Comparison of ENCODE assay signal across 8 cellular contexts in the genomic region with DNA sequence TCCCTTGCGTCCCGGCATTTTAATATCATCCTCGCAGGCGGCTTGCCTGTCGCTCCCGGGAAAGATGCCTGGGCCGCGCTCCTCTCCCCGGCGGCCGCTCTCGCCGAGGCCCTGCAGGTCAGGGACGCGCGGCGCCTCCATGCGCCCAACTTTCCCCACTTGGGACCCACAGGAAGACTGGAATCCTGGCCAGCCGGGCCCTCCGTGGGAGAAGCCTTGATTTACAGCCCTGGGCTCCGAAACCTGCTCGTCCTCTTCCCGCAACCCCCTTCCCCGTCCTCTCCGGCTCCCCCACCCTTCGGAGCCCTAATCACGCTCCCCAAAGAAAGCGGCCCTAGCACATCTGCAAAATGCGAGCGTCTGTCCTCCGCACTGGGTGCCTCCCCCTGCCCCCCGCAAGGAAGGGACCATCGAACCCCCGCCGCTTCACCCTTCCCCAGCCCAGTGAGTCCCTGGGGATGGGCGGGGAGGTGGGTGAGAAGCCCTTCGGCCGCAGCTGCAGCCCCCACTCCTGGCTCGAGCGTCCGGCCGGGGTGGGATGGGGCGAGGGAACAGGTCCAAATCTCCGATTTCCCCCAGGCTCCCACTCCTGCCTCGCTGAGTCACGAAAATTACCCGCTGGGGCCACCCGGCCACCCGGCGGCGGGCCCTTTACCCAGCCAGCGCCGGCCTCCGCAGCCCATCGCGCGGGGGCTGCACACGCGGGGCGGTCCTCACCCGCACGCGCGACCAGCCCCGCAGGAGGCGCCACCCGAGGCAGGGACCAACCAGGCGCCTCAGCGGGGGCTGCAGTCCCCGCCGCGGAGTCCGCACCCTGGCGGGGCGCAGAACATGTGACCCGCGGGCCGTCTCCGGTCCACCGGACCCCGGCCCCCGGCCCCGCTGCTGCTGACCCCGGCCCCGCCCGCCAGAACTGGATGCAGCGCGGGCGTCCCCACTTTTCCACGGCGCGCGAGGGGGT. TPM values are rescaled to one million over a fixed set of nuclear protein-coding genes. Genes with fewer than 3 reads are reported as not detected.
DNase-seq lines count a peak whose midpoint lies in the region; ATAC-seq and TF ChIP-seq lines count a peak whose summit lies in the region.

No MANE protein-coding gene starts in this region.

- POLR2A ChIA-PET in activated CD4-positive, alpha-beta memory T cell treated with anti-CD3 and anti-CD28 coated beads for 36 hours (lab: Charles Lee), result no interaction called here
- POLR2A ChIA-PET in GM10248 (lab: Yijun Ruan, JAX), result no interaction called here

- ATAC-seq in HG03521 (IDR thresholded peaks at IDR 0.05; ENCODE audit: unreplicated experiment), result peak; percentile 9
- ATAC-seq in memory B cell (ENCODE audit: low read depth), result peak; percentile 11

- no peaks in the 10 kb centered on the region for H3K36me3 ChIP-seq in urinary bladder (ENCODE audit: insufficient read depth)

- H3K27ac Mint-ChIP-seq in activated naive CD4-positive, alpha-beta T cell treated with anti-CD3 and anti-CD28 coated beads, Interleukin-2, amount 10 ng/mL, durations not matched to agents 7 days and 5 days, result no peak overlapping the region
- H3K27ac Mint-ChIP-seq in chondrocyte (ENCODE audit: unreplicated experiment), result peak overlapping the region; percentile 27
- no peak overlapping the region for H3K27ac Mint-ChIP-seq in memory B cell
- H3K27ac Mint-ChIP-seq in activated CD4-positive, alpha-beta memory T cell treated with anti-CD3 and anti-CD28 coated beads for 36 hours, result no peak overlapping the region

- no peaks in the 10 kb centered on the region for H3K9me3 Mint-ChIP-seq in activated naive CD4-positive, alpha-beta T cell treated with anti-CD3 and anti-CD28 coated beads, Interleukin-2, amount 10 ng/mL, durations not matched to agents 7 days and 5 days
- H3K9me3 Mint-ChIP-seq in chondrocyte (ENCODE audit: low read depth), result no peaks in the 10 kb centered on the region
- no peaks in the 10 kb centered on the region for H3K9me3 Mint-ChIP-seq in memory B cell
- peaks cover 6% of the 10 kb centered on the region for H3K9me3 Mint-ChIP-seq in activated CD4-positive, alpha-beta memory T cell treated with anti-CD3 and anti-CD28 coated beads for 36 hours

- intact Hi-C loops in activated CD4-positive, alpha-beta memory T cell treated with anti-CD3 and anti-CD28 coated beads for 36 hours (cut with micrococcal nuclease), result loop anchor here (1.0 to 2.0 kb wide), 3 partner anchors 15 to 433 kb away; no protein-coding TSS in a partner anchor

- peaks cover 84% of the 10 kb centered on the region for H3K27me3 Mint-ChIP-seq in activated naive CD4-positive, alpha-beta T cell treated with anti-CD3 and anti-CD28 coated beads, Interleukin-2, amount 10 ng/mL, durations not matched to agents 7 days and 5 days
- H3K27me3 Mint-ChIP-seq in chondrocyte (ENCODE audit: low read depth), result no peaks in the 10 kb centered on the region
- H3K27me3 Mint-ChIP-seq in memory B cell, result peaks cover 33% of the 10 kb centered on the region
- H3K27me3 Mint-ChIP-seq in activated CD4-positive, alpha-beta memory T cell treated with anti-CD3 and anti-CD28 coated beads for 36 hours, result peaks cover 63% of the 10 kb centered on the region

- peaks cover 4% of the 10 kb centered on the region for H3K4me1 Mint-ChIP-seq in activated naive CD4-positive, alpha-beta T cell treated with anti-CD3 and anti-CD28 coated beads, Interleukin-2, amount 10 ng/mL, durations not matched to agents 7 days and 5 days
- H3K4me1 Mint-ChIP-seq in chondrocyte (ENCODE audit: low read depth) (peaks cover 5% of the 10 kb centered on the region), memory B cell (peaks cover 4% of the 10 kb centered on the region)
- H3K4me1 Mint-ChIP-seq in activated CD4-positive, alpha-beta memory T cell treated with anti-CD3 and anti-CD28 coated beads for 36 hours (ENCODE audit: low read depth), result no peaks in the 10 kb centered on the region

- no peak for DNase-seq in activated naive CD4-positive, alpha-beta T cell treated with anti-CD3 and anti-CD28 coated beads, Interleukin-2, amount 10 ng/mL, durations not matched to agents 7 days and 5 days
- no peak for DNase-seq in activated naive CD4-positive, alpha-beta T cell treated with anti-CD3 and anti-CD28 coated beads, Interleukin-2, amount 50 U/mL, for 16 hours
- DNase-seq in chondrocyte (ENCODE audit: low spot score) (no peak), memory B cell (ENCODE audit: low spot score in 2 of 2) (no peak), GM10248 (ENCODE audit: extremely low spot score) (no peak)
- no peak for DNase-seq in activated CD4-positive, alpha-beta memory T cell treated with anti-CD3 and anti-CD28 coated beads for 36 hours

- peak overlapping the region; percentile 52 for H3K27ac ChIP-seq in urinary bladder (ENCODE audit: low read depth)

- H3K36me3 Mint-ChIP-seq in activated naive CD4-positive, alpha-beta T cell treated with anti-CD3 and anti-CD28 coated beads, Interleukin-2, amount 10 ng/mL, durations not matched to agents 7 days and 5 days, result peaks cover 2% of the 10 kb centered on the region
- no peaks in the 10 kb centered on the region for H3K36me3 Mint-ChIP-seq in chondrocyte (ENCODE audit: low read depth)
- H3K36me3 Mint-ChIP-seq in memory B cell, result no peaks in the 10 kb centered on the region
- H3K36me3 Mint-ChIP-seq in activated CD4-positive, alpha-beta memory T cell treated with anti-CD3 and anti-CD28 coated beads for 36 hours, result no peaks in the 10 kb centered on the region

- CTCF ChIA-PET in activated naive CD4-positive, alpha-beta T cell treated with anti-CD3 and anti-CD28 coated beads, Interleukin-2, amount 10 ng/mL, durations not matched to agents 7 days and 5 days (lab: Charles Lee), result no interaction called here
- CTCF ChIA-PET in activated CD4-positive, alpha-beta memory T cell treated with anti-CD3 and anti-CD28 coated beads for 36 hours (lab: Charles Lee), result interaction anchor here (0.6 to 0.9 kb wide), 2 partner anchors 19 to 60 kb away, joined by 3 to 8 read pairs; no protein-coding TSS in a partner anchor
- CTCF ChIA-PET in GM10248 (lab: Yijun Ruan, JAX), result no interaction called here

- under 1% methylated on average over 93 of the region's 93 CpGs for WGBS in urinary bladder

- H3K4me1 ChIP-seq in urinary bladder (ENCODE audit: insufficient read depth), result no peaks in the 10 kb centered on the region

- peak overlapping the region; percentile 71 for H3K4me3 ChIP-seq in urinary bladder (ENCODE audit: low read depth, low read length)

- peak overlapping the region; percentile 26 for H3K4me3 Mint-ChIP-seq in activated naive CD4-positive, alpha-beta T cell treated with anti-CD3 and anti-CD28 coated beads, Interleukin-2, amount 10 ng/mL, durations not matched to agents 7 days and 5 days
- H3K4me3 Mint-ChIP-seq in chondrocyte (ENCODE audit: unreplicated experiment) (peak overlapping the region; percentile 73), memory B cell (peak overlapping the region; percentile 51)
- no peak overlapping the region for H3K4me3 Mint-ChIP-seq in activated CD4-positive, alpha-beta memory T cell treated with anti-CD3 and anti-CD28 coated beads for 36 hours

- no peak for TF ChIP-seq CTCF in chondrocyte (IDR thresholded peaks at IDR 0.05)
- no peak for TF ChIP-seq CTCF in GM10248 (IDR thresholded peaks at IDR 0.05; ENCODE audit: control extremely low read depth, extremely low read depth, low read depth, missing control alignments)

RNA-seq across cellular contexts. Expression of a gene that starts 0.7 kb away (rescaled TPM):
- total RNA-seq in chondrocyte (5.8 to 9.7 TPM (median 6.9 TPM) in 3 replicates), urinary bladder (24.4 TPM)
- polyA plus RNA-seq in urinary bladder, result 9.1 TPM
- under 1 TPM; 0.40 to 0.41 TPM for total RNA-seq in activated CD4-positive, alpha-beta memory T cell treated with anti-CD3 and anti-CD28 coated beads for 36 hours
